Comparison of ENCODE assay signal across 1 cellular context in the genomic region with DNA sequence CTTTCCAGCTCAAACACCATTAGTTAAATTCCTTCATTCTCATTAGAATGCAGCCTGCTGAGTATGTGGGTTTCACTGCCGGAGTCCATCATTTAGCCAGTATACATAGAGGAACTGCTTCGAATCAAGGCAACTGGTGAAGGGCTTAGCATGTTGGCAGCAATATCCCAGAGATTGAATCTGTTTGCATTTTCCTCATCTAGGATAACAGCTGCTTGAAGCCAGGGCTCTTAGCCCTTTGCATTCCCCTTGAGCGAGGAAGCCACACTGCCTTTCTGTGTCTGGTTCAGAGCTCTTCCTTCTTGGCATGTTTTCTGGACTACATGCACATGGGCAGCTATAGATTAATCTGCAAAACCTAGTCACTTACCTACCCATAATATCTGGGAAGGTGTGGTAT.
TF ChIP-seq lines count a peak whose summit lies in the region.

No MANE protein-coding gene starts in this region.

TF ChIP-seq in IMR-90, 13 proteins besides CTCF, POLR2A, EP300 and RAD21:
- TF ChIP-seq SMC3 (IDR thresholded peaks at IDR 0.05; ENCODE audit: low read depth, low read length) = no peak
- no peak for TF ChIP-seq RCOR1 (IDR thresholded peaks at IDR 0.05; ENCODE audit: insufficient replicate concordance, low read length)
- no peak for TF ChIP-seq CEBPB (IDR thresholded peaks at IDR 0.05; ENCODE audit: low read depth, low read length)
- TF ChIP-seq FOS (IDR thresholded peaks at IDR 0.05; ENCODE audit: low read depth, low read length) = no peak
- TF ChIP-seq, protein P1, sequence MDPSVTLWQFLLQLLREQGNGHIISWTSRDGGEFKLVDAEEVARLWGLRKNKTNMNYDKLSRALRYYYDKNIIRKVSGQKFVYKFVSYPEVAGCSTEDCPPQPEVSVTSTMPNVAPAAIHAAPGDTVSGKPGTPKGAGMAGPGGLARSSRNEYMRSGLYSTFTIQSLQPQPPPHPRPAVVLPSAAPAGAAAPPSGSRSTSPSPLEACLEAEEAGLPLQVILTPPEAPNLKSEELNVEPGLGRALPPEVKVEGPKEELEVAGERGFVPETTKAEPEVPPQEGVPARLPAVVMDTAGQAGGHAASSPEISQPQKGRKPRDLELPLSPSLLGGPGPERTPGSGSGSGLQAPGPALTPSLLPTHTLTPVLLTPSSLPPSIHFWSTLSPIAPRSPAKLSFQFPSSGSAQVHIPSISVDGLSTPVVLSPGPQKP (IDR thresholded peaks at IDR 0.05; ENCODE audit: borderline replicate concordance, low read depth, low read length) = no peak
- TF ChIP-seq BHLHE40 (IDR thresholded peaks at IDR 0.05; ENCODE audit: low read depth, low read length) = no peak
- TF ChIP-seq NFE2L2 (IDR thresholded peaks at IDR 0.05; ENCODE audit: low read depth, low read length) = no peak
- TF ChIP-seq, protein P2, sequence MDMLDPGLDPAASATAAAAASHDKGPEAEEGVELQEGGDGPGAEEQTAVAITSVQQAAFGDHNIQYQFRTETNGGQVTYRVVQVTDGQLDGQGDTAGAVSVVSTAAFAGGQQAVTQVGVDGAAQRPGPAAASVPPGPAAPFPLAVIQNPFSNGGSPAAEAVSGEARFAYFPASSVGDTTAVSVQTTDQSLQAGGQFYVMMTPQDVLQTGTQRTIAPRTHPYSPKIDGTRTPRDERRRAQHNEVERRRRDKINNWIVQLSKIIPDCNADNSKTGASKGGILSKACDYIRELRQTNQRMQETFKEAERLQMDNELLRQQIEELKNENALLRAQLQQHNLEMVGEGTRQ (IDR thresholded peaks at IDR 0.05; ENCODE audit: low read depth, low read length) = no peak
- TF ChIP-seq MAZ (IDR thresholded peaks at IDR 0.05; ENCODE audit: borderline replicate concordance, low read depth, low read length) = no peak
- TF ChIP-seq MXI1 (IDR thresholded peaks at IDR 0.05; ENCODE audit: borderline replicate concordance, low read depth, low read length) = no peak
- TF ChIP-seq MAFK (IDR thresholded peaks at IDR 0.05; ENCODE audit: low read depth, low read length) = no peak
- no peak for TF ChIP-seq RFX5 (IDR thresholded peaks at IDR 0.05; ENCODE audit: low read depth, low read length)
- TF ChIP-seq CHD1 (IDR thresholded peaks at IDR 0.05; ENCODE audit: low read depth, low read length) = no peak
TF ChIP-seq in IMR-90: peak in this region for 0.
